1 cellular context compared by ENCODE assay signal in the genomic region with DNA sequence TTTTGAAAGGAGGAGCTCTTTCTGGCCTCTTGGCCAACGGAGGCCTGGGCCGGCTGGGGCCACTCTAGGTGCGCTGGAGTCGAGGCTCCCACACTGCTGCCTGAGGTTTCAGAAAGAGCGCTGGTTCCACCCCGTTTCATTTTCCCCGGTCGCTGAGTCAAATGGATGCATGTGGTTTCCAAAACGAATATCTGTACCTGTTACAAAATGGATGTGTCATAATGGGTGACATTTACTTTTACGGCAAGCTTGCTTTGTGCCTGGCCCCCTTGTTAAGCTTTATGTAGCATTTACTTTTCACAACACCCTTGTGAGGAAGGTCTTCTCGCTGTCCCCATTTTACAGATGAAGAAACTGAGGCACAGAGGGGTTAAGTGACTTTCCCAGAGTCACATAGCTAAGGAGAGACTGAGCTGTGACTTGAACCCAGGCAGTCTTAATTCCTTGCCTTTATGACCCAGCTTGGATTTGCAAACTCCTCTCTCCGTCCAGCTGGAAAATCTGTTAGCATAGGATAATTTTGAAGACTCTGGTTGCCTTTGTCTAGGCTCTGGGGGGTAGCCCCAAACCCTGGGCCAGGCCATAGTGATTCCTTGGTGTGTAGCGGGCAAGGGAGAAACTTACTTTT.
TF ChIP-seq lines count a peak whose summit lies in the region.

No MANE protein-coding gene starts in this region.

TF ChIP-seq in K562, 482 proteins besides CTCF, POLR2A, EP300 and RAD21 (continued from another document):
- TF ChIP-seq, protein P1, sequence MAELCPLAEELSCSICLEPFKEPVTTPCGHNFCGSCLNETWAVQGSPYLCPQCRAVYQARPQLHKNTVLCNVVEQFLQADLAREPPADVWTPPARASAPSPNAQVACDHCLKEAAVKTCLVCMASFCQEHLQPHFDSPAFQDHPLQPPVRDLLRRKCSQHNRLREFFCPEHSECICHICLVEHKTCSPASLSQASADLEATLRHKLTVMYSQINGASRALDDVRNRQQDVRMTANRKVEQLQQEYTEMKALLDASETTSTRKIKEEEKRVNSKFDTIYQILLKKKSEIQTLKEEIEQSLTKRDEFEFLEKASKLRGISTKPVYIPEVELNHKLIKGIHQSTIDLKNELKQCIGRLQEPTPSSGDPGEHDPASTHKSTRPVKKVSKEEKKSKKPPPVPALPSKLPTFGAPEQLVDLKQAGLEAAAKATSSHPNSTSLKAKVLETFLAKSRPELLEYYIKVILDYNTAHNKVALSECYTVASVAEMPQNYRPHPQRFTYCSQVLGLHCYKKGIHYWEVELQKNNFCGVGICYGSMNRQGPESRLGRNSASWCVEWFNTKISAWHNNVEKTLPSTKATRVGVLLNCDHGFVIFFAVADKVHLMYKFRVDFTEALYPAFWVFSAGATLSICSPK (IDR thresholded peaks at IDR 0.05; ENCODE audit: borderline replicate concordance) = 0 out of 2 replicates have a peak, but pooled peaks have one; percentile 13
- TF ChIP-seq ADNP (tag; IDR thresholded peaks at IDR 0.05) = peak; percentile 99
- peak; percentile 95 for TF ChIP-seq RBM25 (IDR thresholded peaks at IDR 0.05; ENCODE audit: low read depth, low read length, severe bottlenecking)
- peak; percentile 15 for TF ChIP-seq DACH1 (IDR thresholded peaks at IDR 0.05; ENCODE audit: partially characterized antibody)
- no peak for TF ChIP-seq ETV5 (CRISPR knock-in tag; IDR thresholded peaks at IDR 0.05; ENCODE audit: low read depth)
- TF ChIP-seq ZC3H11A (IDR thresholded peaks at IDR 0.05; ENCODE audit: low read depth, low read length) = no peak
- peak; percentile 90 for TF ChIP-seq HDAC2 (IDR thresholded peaks at IDR 0.05)
- TF ChIP-seq ZNF24 (IDR thresholded peaks at IDR 0.05) = peak; percentile 21; the same call in 1 of the 2 replicates
- TF ChIP-seq, protein P2, sequence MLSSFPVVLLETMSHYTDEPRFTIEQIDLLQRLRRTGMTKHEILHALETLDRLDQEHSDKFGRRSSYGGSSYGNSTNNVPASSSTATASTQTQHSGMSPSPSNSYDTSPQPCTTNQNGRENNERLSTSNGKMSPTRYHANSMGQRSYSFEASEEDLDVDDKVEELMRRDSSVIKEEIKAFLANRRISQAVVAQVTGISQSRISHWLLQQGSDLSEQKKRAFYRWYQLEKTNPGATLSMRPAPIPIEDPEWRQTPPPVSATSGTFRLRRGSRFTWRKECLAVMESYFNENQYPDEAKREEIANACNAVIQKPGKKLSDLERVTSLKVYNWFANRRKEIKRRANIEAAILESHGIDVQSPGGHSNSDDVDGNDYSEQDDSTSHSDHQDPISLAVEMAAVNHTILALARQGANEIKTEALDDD (IDR thresholded peaks at IDR 0.05) = peak; percentile 3; the same call in 1 of the 2 replicates
